1 cellular context compared by ENCODE assay signal in genomic region chr2:219636941-219637841, GRCh38.
TF ChIP-seq lines count a peak whose summit lies in the region.

No MANE protein-coding gene starts in this region.

TF ChIP-seq in HepG2, 621 proteins besides CTCF, POLR2A, EP300 and RAD21 (continued from another document):
- TF ChIP-seq, protein P1, sequence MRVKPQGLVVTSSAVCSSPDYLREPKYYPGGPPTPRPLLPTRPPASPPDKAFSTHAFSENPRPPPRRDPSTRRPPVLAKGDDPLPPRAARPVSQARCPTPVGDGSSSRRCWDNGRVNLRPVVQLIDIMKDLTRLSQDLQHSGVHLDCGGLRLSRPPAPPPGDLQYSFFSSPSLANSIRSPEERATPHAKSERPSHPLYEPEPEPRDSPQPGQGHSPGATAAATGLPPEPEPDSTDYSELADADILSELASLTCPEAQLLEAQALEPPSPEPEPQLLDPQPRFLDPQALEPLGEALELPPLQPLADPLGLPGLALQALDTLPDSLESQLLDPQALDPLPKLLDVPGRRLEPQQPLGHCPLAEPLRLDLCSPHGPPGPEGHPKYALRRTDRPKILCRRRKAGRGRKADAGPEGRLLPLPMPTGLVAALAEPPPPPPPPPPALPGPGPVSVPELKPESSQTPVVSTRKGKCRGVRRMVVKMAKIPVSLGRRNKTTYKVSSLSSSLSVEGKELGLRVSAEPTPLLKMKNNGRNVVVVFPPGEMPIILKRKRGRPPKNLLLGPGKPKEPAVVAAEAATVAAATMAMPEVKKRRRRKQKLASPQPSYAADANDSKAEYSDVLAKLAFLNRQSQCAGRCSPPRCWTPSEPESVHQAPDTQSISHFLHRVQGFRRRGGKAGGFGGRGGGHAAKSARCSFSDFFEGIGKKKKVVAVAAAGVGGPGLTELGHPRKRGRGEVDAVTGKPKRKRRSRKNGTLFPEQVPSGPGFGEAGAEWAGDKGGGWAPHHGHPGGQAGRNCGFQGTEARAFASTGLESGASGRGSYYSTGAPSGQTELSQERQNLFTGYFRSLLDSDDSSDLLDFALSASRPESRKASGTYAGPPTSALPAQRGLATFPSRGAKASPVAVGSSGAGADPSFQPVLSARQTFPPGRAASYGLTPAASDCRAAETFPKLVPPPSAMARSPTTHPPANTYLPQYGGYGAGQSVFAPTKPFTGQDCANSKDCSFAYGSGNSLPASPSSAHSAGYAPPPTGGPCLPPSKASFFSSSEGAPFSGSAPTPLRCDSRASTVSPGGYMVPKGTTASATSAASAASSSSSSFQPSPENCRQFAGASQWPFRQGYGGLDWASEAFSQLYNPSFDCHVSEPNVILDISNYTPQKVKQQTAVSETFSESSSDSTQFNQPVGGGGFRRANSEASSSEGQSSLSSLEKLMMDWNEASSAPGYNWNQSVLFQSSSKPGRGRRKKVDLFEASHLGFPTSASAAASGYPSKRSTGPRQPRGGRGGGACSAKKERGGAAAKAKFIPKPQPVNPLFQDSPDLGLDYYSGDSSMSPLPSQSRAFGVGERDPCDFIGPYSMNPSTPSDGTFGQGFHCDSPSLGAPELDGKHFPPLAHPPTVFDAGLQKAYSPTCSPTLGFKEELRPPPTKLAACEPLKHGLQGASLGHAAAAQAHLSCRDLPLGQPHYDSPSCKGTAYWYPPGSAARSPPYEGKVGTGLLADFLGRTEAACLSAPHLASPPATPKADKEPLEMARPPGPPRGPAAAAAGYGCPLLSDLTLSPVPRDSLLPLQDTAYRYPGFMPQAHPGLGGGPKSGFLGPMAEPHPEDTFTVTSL (CRISPR knock-in tag; IDR thresholded peaks at IDR 0.05; ENCODE audit: borderline replicate concordance), result no peak
- TF ChIP-seq ZNF770 (CRISPR knock-in tag; IDR thresholded peaks at IDR 0.05) (no peak), LCORL (IDR thresholded peaks at IDR 0.05) (0 out of 2 replicates have a peak, but pooled peaks have one; percentile 14), LCORL (CRISPR knock-in tag; IDR thresholded peaks at IDR 0.05) (no peak), NR2C2 (CRISPR knock-in tag; IDR thresholded peaks at IDR 0.05; ENCODE audit: borderline replicate concordance) (no peak), CEBPB (IDR thresholded peaks at IDR 0.05; ENCODE audit: borderline replicate concordance, low read depth, low read length) (no peak), ZNF256 (CRISPR knock-in tag; conservative IDR thresholded peaks at IDR 0.05) (no peak)
